ENCODE assay signal across 20 cellular contexts in genomic region chr16:23369416-23369815, GRCh38.
DNase-seq lines count a peak whose midpoint lies in the region; ATAC-seq and TF ChIP-seq lines count a peak whose summit lies in the region.
"Had no signal": no experiment of that assay in that cellular context is flagged by ENCODE, and none has a peak within 500 bp of the region (broad histone marks: within the 10 kb centered on the region; RNA-seq: fewer than 3 reads in every experiment).

No MANE protein-coding gene starts in this region.

- BruUV-seq in PC-9 (replicated peaks; lab: Mats Ljungman, UMichigan) (no TSS peak), Calu3 (replicated peaks; lab: Mats Ljungman, UMichigan) (no TSS peak)

- peaks cover 42% of the 10 kb centered on the region for H3F3A ChIP-seq in PC-9 (ENCODE audit: insufficient read depth, low read depth)

- no peak overlapping the region for H2AK5ac ChIP-seq in neuronal stem cell (ENCODE audit: low read depth, low read length)

- no peaks in the 10 kb centered on the region for H3K9me2 ChIP-seq in PC-9 (ENCODE audit: insufficient read depth)

- peaks cover 27% of the 10 kb centered on the region for H3K4me1 Mint-ChIP-seq in Calu3 (ENCODE audit: low read depth, unreplicated experiment)

- H2AFZ ChIP-seq in PC-9 (no peak overlapping the region), neuronal stem cell (ENCODE audit: low read length) (no peak overlapping the region)

- no peaks in the 10 kb centered on the region for H3K9me3 Mint-ChIP-seq in Calu3 (ENCODE audit: low read depth, unreplicated experiment)
- H3K9me3 Mint-ChIP-seq: CD8-positive, alpha-beta T cell; H9 had no signal

- H3K18ac ChIP-seq in neuronal stem cell (ENCODE audit: low read length), result no peak overlapping the region

- no peak overlapping the region for H3K14ac ChIP-seq in neuronal stem cell (ENCODE audit: low read length)

- H3K27me3 ChIP-seq in PC-9 (ENCODE audit: insufficient read depth, low read depth) (no peaks in the 10 kb centered on the region), neuronal stem cell (ENCODE audit: control insufficient read depth in 3 of 3, insufficient read depth in 3 of 3, low read depth in 1 of 3, low read length in 3 of 3) (no peaks in the 10 kb centered on the region)

- peaks cover 1% of the 10 kb centered on the region for H3K79me1 ChIP-seq in neuronal stem cell (ENCODE audit: low read depth, low read length)

- no peak for ATAC-seq in HG02870 (IDR thresholded peaks at IDR 0.05; ENCODE audit: unreplicated experiment)
- no peak for ATAC-seq in GM18502 (IDR thresholded peaks at IDR 0.05; ENCODE audit: poor library complexity, unreplicated experiment)
- ATAC-seq: A549; CD8-positive, alpha-beta T cell; K562 had no signal

- H3K27ac ChIP-seq in PC-9 (peak overlapping the region; percentile 43; the same call in 1 of the 2 replicates), neuronal stem cell (replicated peaks; ENCODE audit: low read length) (no peak overlapping the region)
- H3K27ac ChIP-seq: 22Rv1, A549, HL-60 had no signal

- no peak overlapping the region for H3K4ac ChIP-seq in neuronal stem cell (ENCODE audit: low read length)

- peaks cover 28% of the 10 kb centered on the region for H3K27me3 Mint-ChIP-seq in Calu3 (ENCODE audit: unreplicated experiment)

- no peak overlapping the region for H3K4me3 Mint-ChIP-seq in Calu3 (ENCODE audit: low read depth, unreplicated experiment)
- H3K4me3 Mint-ChIP-seq: CD8-positive, alpha-beta T cell; H9 had no signal

- H3K4me1 ChIP-seq in PC-9 (replicated peaks; ENCODE audit: insufficient read depth) (peaks cover 53% of the 10 kb centered on the region), neuronal stem cell (ENCODE audit: control insufficient read depth in 2 of 2, insufficient read depth in 1 of 2, low read depth in 1 of 2, low read length in 2 of 2) (no peaks in the 10 kb centered on the region)

- intact Hi-C loops in PC-9 (cut with micrococcal nuclease; ENCODE audit: unreplicated experiment), result loop anchor here (5.0 kb wide), 2 partner anchors 112 to 187 kb away; partner anchors contain the start of gene SCNN1G
- intact Hi-C loops in Calu3 (cut with micrococcal nuclease; ENCODE audit: unreplicated experiment), result no loop called here

- no peak overlapping the region for H4K8ac ChIP-seq in neuronal stem cell (ENCODE audit: low read depth, low read length)

- H4K91ac ChIP-seq in neuronal stem cell (ENCODE audit: low read depth, low read length, poor library complexity), result no peak overlapping the region

- H3K9me3 ChIP-seq in PC-9 (ENCODE audit: insufficient read depth, low read depth) (no peaks in the 10 kb centered on the region), neuronal stem cell (replicated peaks in 1 of 2; ENCODE audit: control insufficient read depth in 2 of 2, insufficient read depth in 1 of 2, low read depth in 1 of 2, low read length in 2 of 2) (no peaks in the 10 kb centered on the region)
- H3K9me3 ChIP-seq: A549 had no signal

- H4K20me1 ChIP-seq in PC-9 (ENCODE audit: insufficient read depth), result no peaks in the 10 kb centered on the region

- H3K79me2 ChIP-seq in PC-9 (ENCODE audit: low read depth), result no peaks in the 10 kb centered on the region

- H3K36me3 Mint-ChIP-seq in Calu3 (ENCODE audit: insufficient read depth, unreplicated experiment), result no peaks in the 10 kb centered on the region
- H3K36me3 Mint-ChIP-seq: CD8-positive, alpha-beta T cell had no signal

- DNase-seq in DMS 273 (lab: John Stamatoyannopoulos, UW; ENCODE audit: unreplicated experiment) (peak; percentile 32), DMS 273 treated with DMSO at 0.1 percent for 48 hours (lab: John Stamatoyannopoulos, UW) (no peak), NB4 (ENCODE audit: low read depth) (peak; percentile 12), PC-9 (no peak), neuronal stem cell (ENCODE audit: low spot score) (no peak), Calu3 (no peak)
- DNase-seq: AML-193; CD8-positive, alpha-beta T cell; DMS153; DMS79; GDM1; GOT3; H9; IMR-90 had no signal

- no peak overlapping the region for H2BK120ac ChIP-seq in neuronal stem cell (ENCODE audit: low read depth, low read length)

- no peak for TF ChIP-seq POLR2A in NB4 (IDR thresholded peaks at IDR 0.05; ENCODE audit: extremely low read depth, insufficient read length)

- CTCF ChIA-PET in PC-9 (lab: Charles Lee), result no interaction called here
- CTCF ChIA-PET in Calu3 (lab: Charles Lee), result no interaction called here

- H3K36me3 ChIP-seq in PC-9 (ENCODE audit: low read depth), result no peaks in the 10 kb centered on the region
- H3K36me3 ChIP-seq in neuronal stem cell (replicated peaks in 1 of 2; ENCODE audit: control insufficient read depth in 2 of 2, insufficient read depth in 2 of 2, low read length in 2 of 2), result no peaks in the 10 kb centered on the region

- H3K4me2 ChIP-seq in PC-9 (peak overlapping the region; percentile 58; the same call in 1 of the 2 replicates), neuronal stem cell (ENCODE audit: insufficient read depth, low read length, poor library complexity, severe bottlenecking) (no peak overlapping the region)
- H3K4me2 ChIP-seq: A549 had no signal

- H3K27ac Mint-ChIP-seq in Calu3 (ENCODE audit: unreplicated experiment), result no peak overlapping the region
- H3K27ac Mint-ChIP-seq: CD8-positive, alpha-beta T cell; H9 had no signal

- H3K9ac ChIP-seq in neuronal stem cell (ENCODE audit: low read depth, low read length, poor library complexity), result no peak overlapping the region

- peak overlapping the region; percentile 55 for H2BK15ac ChIP-seq in neuronal stem cell (ENCODE audit: low read length)

- POLR2A ChIA-PET in PC-9 (lab: Charles Lee; ENCODE audit: unreplicated experiment), result no interaction called here

- H3K23ac ChIP-seq in neuronal stem cell (ENCODE audit: low read depth, low read length, poor library complexity), result no peak overlapping the region

- H3K4me3 ChIP-seq in NB4 (ENCODE audit: low read depth, low read length), result no peak overlapping the region
- no peak overlapping the region for H3K4me3 ChIP-seq in PC-9
- no peak overlapping the region for H3K4me3 ChIP-seq in neuronal stem cell (ENCODE audit: low read length in 2 of 2)
- H3K4me3 ChIP-seq: A549, K562 had no signal

- H2BK5ac ChIP-seq in neuronal stem cell (ENCODE audit: low read length), result no peak overlapping the region

- TF ChIP-seq CTCF in NB4 (IDR thresholded peaks at IDR 0.05; ENCODE audit: low read depth, low read length) (no peak), PC-9 (conservative IDR thresholded peaks at IDR 0.05) (no peak), Calu3 (IDR thresholded peaks at IDR 0.05; ENCODE audit: unreplicated experiment) (no peak)

- no peak overlapping the region for H2BK12ac ChIP-seq in neuronal stem cell (ENCODE audit: low read length)

- no CpG with 5 or more reads among the region's 7 CpGs for WGBS in neuronal stem cell (ENCODE audit: extremely low coverage in 2 of 2, insufficient read length in 2 of 2, insufficient replicate concordance in 1 of 2), 2 donors

Comparison
In these comparisons a context has a peak if more than half of its experiments do, and no peak if none do; other contexts are left out.
1. DNase-seq: peak in DMS 273 (single experiment) and NB4 (single experiment); none in DMS 273 treated with DMSO at 0.1 percent for 48 hours (single experiment), PC-9 (0 of 2), neuronal stem cell (single experiment) and Calu3 (single experiment).